ENCODE assay signal across 1 cellular context in the genomic region with DNA sequence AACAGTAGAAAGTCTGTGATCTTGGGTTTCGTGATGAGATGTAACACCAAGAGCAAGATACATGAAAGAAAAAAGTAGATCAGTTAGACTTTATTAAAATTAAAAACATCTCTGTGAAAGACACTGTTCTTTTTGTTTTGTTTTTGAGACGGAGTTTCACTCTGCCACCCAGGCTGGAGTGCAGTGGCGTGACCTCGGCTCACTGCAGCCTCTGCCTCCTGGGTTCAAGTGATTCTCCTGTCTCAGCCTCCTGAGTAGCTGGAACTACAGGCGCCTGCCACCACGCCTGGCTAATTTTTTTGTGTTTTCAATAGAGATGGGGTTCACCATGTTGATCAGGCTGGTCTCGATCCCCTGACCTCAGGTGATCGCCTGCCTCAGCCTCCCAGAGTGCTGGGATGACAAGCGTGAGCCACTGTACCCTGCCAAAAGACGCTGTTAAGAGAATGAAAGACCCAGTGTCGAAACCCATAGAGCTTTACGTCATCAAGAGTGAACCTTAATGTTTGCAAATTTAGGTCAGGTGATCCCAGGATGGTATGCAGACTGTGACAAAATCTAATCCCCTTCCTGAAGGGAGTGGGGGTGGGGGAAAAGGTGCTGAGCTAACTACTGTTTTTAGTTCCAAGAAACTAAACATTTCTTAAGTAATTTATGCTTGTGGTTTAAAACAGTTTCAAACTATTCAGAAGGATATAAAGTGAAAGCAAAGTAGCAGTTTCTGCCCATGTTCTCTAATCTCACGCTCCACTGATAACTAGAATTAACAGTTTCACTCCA.
TF ChIP-seq lines count a peak whose summit lies in the region.

No MANE protein-coding gene starts in this region.

TF ChIP-seq in GM12878, 131 proteins besides CTCF, POLR2A, EP300 and RAD21 (continues in another document):
- TF ChIP-seq RCOR1 (conservative IDR thresholded peaks at IDR 0.05; ENCODE audit: low read depth, low read length) (no peak; the same call in 1 of the 2 replicates), CREB1 (IDR thresholded peaks at IDR 0.05; ENCODE audit: low read depth) (peak; percentile 84), NFYA (IDR thresholded peaks at IDR 0.05; ENCODE audit: borderline replicate concordance, low read depth, low read length) (no peak), JUNB (IDR thresholded peaks at IDR 0.05) (peak; percentile 62), ZNF217 (IDR thresholded peaks at IDR 0.05) (no peak; the same call in none of the 2 replicates), SUPT20H (IDR thresholded peaks at IDR 0.05; ENCODE audit: borderline replicate concordance, control insufficient read depth, low read depth, low read length) (no peak), SKIL (IDR thresholded peaks at IDR 0.05; ENCODE audit: low read depth, poor library complexity, severe bottlenecking) (peak; percentile 94), RELA (IDR thresholded peaks at IDR 0.05; ENCODE audit: borderline replicate concordance, partially characterized antibody) (no peak), CHD4 (IDR thresholded peaks at IDR 0.05) (no peak), HDGF (IDR thresholded peaks at IDR 0.05) (peak; percentile 78), PML (IDR thresholded peaks at IDR 0.05; ENCODE audit: low read length) (0 out of 2 replicates have a peak, but pooled peaks have one; percentile 25), PAX5 (IDR thresholded peaks at IDR 0.05; ENCODE audit: borderline replicate concordance, low read depth, low read length) (peak; percentile 70), TBL1XR1 (IDR thresholded peaks at IDR 0.05; ENCODE audit: low read depth, low read length) (peak; percentile 71), SMAD1 (IDR thresholded peaks at IDR 0.05; ENCODE audit: low read depth, partially characterized antibody) (no peak), ZNF384 (IDR thresholded peaks at IDR 0.05; ENCODE audit: borderline replicate concordance, low read depth, low read length) (no peak), GABPA (IDR thresholded peaks at IDR 0.05; ENCODE audit: low read depth) (no peak), PKNOX1 (IDR thresholded peaks at IDR 0.05) (peak; percentile 40; the same call in 1 of the 2 replicates), NR2C1 (IDR thresholded peaks at IDR 0.05) (no peak), STAT1 (conservative IDR thresholded peaks at IDR 0.05) (no peak), MTA3 (IDR thresholded peaks at IDR 0.05; ENCODE audit: borderline replicate concordance, low read length) (no peak), BMI1 (IDR thresholded peaks at IDR 0.05; ENCODE audit: borderline replicate concordance) (no peak), POLR2AphosphoS2 (IDR thresholded peaks at IDR 0.05; ENCODE audit: low read depth, low read length) (no peak), WRNIP1 (IDR thresholded peaks at IDR 0.05; ENCODE audit: borderline replicate concordance, low read depth, low read length) (no peak), EZH2 (IDR thresholded peaks at IDR 0.05; ENCODE audit: borderline replicate concordance, control insufficient read depth, low read depth, low read length) (no peak), ZNF207 (IDR thresholded peaks at IDR 0.05; ENCODE audit: borderline replicate concordance) (no peak), ETV6 (conservative IDR thresholded peaks at IDR 0.05 in 1 of 2, IDR thresholded peaks at IDR 0.05 in 1 of 2; ENCODE audit: borderline replicate concordance in 1 of 2, low read depth in 1 of 2) (no peak; a peak in 1 of 4 replicates), ZBTB4 (CRISPR knock-in tag; IDR thresholded peaks at IDR 0.05) (no peak), KDM1A (IDR thresholded peaks at IDR 0.05; ENCODE audit: borderline replicate concordance) (no peak)
- TF ChIP-seq, protein P1, sequence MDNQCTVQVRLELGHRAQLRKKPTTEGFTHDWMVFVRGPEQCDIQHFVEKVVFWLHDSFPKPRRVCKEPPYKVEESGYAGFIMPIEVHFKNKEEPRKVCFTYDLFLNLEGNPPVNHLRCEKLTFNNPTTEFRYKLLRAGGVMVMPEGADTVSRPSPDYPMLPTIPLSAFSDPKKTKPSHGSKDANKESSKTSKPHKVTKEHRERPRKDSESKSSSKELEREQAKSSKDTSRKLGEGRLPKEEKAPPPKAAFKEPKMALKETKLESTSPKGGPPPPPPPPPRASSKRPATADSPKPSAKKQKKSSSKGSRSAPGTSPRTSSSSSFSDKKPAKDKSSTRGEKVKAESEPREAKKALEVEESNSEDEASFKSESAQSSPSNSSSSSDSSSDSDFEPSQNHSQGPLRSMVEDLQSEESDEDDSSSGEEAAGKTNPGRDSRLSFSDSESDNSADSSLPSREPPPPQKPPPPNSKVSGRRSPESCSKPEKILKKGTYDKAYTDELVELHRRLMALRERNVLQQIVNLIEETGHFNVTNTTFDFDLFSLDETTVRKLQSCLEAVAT (IDR thresholded peaks at IDR 0.05), result peak; percentile 47; the same call in 1 of the 2 replicates
- TF ChIP-seq, protein P2, sequence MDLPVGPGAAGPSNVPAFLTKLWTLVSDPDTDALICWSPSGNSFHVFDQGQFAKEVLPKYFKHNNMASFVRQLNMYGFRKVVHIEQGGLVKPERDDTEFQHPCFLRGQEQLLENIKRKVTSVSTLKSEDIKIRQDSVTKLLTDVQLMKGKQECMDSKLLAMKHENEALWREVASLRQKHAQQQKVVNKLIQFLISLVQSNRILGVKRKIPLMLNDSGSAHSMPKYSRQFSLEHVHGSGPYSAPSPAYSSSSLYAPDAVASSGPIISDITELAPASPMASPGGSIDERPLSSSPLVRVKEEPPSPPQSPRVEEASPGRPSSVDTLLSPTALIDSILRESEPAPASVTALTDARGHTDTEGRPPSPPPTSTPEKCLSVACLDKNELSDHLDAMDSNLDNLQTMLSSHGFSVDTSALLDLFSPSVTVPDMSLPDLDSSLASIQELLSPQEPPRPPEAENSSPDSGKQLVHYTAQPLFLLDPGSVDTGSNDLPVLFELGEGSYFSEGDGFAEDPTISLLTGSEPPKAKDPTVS (IDR thresholded peaks at IDR 0.05; ENCODE audit: low read depth, low read length), result no peak
- TF ChIP-seq, protein P3, sequence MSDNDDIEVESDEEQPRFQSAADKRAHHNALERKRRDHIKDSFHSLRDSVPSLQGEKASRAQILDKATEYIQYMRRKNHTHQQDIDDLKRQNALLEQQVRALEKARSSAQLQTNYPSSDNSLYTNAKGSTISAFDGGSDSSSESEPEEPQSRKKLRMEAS (IDR thresholded peaks at IDR 0.05; ENCODE audit: low read depth, low read length), result no peak
- TF ChIP-seq, protein P4, sequence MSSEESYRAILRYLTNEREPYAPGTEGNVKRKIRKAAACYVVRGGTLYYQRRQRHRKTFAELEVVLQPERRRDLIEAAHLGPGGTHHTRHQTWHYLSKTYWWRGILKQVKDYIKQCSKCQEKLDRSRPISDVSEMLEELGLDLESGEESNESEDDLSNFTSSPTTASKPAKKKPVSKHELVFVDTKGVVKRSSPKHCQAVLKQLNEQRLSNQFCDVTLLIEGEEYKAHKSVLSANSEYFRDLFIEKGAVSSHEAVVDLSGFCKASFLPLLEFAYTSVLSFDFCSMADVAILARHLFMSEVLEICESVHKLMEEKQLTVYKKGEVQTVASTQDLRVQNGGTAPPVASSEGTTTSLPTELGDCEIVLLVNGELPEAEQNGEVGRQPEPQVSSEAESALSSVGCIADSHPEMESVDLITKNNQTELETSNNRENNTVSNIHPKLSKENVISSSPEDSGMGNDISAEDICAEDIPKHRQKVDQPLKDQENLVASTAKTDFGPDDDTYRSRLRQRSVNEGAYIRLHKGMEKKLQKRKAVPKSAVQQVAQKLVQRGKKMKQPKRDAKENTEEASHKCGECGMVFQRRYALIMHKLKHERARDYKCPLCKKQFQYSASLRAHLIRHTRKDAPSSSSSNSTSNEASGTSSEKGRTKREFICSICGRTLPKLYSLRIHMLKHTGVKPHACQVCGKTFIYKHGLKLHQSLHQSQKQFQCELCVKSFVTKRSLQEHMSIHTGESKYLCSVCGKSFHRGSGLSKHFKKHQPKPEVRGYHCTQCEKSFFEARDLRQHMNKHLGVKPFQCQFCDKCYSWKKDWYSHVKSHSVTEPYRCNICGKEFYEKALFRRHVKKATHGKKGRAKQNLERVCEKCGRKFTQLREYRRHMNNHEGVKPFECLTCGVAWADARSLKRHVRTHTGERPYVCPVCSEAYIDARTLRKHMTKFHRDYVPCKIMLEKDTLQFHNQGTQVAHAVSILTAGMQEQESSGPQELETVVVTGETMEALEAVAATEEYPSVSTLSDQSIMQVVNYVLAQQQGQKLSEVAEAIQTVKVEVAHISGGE (CRISPR knock-in tag; IDR thresholded peaks at IDR 0.05), result no peak
- TF ChIP-seq, protein P5, sequence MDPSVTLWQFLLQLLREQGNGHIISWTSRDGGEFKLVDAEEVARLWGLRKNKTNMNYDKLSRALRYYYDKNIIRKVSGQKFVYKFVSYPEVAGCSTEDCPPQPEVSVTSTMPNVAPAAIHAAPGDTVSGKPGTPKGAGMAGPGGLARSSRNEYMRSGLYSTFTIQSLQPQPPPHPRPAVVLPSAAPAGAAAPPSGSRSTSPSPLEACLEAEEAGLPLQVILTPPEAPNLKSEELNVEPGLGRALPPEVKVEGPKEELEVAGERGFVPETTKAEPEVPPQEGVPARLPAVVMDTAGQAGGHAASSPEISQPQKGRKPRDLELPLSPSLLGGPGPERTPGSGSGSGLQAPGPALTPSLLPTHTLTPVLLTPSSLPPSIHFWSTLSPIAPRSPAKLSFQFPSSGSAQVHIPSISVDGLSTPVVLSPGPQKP (IDR thresholded peaks at IDR 0.05; ENCODE audit: low read depth, low read length), result no peak
- TF ChIP-seq, protein P6, sequence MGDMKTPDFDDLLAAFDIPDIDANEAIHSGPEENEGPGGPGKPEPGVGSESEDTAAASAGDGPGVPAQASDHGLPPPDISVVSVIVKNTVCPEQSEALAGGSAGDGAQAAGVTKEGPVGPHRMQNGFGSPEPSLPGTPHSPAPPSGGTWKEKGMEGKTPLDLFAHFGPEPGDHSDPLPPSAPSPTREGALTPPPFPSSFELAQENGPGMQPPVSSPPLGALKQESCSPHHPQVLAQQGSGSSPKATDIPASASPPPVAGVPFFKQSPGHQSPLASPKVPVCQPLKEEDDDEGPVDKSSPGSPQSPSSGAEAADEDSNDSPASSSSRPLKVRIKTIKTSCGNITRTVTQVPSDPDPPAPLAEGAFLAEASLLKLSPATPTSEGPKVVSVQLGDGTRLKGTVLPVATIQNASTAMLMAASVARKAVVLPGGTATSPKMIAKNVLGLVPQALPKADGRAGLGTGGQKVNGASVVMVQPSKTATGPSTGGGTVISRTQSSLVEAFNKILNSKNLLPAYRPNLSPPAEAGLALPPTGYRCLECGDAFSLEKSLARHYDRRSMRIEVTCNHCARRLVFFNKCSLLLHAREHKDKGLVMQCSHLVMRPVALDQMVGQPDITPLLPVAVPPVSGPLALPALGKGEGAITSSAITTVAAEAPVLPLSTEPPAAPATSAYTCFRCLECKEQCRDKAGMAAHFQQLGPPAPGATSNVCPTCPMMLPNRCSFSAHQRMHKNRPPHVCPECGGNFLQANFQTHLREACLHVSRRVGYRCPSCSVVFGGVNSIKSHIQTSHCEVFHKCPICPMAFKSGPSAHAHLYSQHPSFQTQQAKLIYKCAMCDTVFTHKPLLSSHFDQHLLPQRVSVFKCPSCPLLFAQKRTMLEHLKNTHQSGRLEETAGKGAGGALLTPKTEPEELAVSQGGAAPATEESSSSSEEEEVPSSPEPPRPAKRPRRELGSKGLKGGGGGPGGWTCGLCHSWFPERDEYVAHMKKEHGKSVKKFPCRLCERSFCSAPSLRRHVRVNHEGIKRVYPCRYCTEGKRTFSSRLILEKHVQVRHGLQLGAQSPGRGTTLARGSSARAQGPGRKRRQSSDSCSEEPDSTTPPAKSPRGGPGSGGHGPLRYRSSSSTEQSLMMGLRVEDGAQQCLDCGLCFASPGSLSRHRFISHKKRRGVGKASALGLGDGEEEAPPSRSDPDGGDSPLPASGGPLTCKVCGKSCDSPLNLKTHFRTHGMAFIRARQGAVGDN (IDR thresholded peaks at IDR 0.05), result peak; percentile 49
